1 cellular context compared by ENCODE assay signal in genomic region chr22:49549256-49549655, GRCh38.
TF ChIP-seq lines count a peak whose summit lies in the region.

No MANE protein-coding gene starts in this region.

TF ChIP-seq in GM23338, 12 proteins besides CTCF, POLR2A, EP300 and RAD21 (continued from another document):
- TF ChIP-seq EZH2 (IDR thresholded peaks at IDR 0.05; ENCODE audit: low read depth, unreplicated experiment) = no peak
- no peak for TF ChIP-seq REST (IDR thresholded peaks at IDR 0.05; ENCODE audit: unreplicated experiment)
- no peak for TF ChIP-seq ZNF114 (CRISPR knock-in tag; IDR thresholded peaks at IDR 0.05)
